Comparison of ENCODE assay signal across 5 cellular contexts in genomic region chr5:131716650-131717049, GRCh38.
"Had no signal": no experiment of that assay in that cellular context is flagged by ENCODE, and none has a peak within 500 bp of the region (broad histone marks: within the 10 kb centered on the region; RNA-seq: fewer than 3 reads in every experiment).

No MANE protein-coding gene starts in this region.

- FAIRE-seq: GM12891, GM12892, GM18507 had no signal

- DNase-seq: GDM1, GF-D8 had no signal
